ENCODE assay signal across 1 cellular context in the genomic region with DNA sequence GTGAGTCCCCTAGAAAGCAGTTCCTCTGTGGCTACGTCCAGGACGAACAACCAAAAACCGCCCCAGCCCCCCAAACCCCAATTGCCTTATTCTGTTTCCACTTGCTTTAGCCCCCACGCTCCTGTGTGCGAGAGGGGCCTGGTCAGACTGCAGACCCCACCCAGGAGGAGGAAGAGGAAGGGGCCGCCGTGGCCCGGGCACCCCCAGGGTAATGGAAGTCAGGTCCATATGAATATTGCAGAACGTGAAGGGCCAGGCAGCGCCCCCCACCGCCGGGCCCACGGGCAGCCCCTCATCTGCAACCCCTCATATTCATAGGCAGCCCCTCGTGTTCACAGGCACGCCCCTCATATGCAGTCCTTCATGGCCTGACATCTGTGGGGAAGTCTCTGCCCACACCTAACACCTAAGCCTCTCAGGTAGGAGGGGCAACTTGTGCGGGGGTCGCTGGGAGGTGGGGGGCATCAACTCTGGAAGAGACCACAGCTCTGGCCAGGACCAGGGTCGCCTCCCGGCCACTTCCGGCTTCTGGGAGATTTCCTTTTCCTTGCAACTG.
TF ChIP-seq lines count a peak whose summit lies in the region.

No MANE protein-coding gene starts in this region.

TF ChIP-seq in SK-N-SH treated with all-trans-retinoic acid at 6 μM for 48 hours, 23 proteins besides CTCF, POLR2A, EP300 and RAD21 (continued from another document):
- TF ChIP-seq, protein P1, sequence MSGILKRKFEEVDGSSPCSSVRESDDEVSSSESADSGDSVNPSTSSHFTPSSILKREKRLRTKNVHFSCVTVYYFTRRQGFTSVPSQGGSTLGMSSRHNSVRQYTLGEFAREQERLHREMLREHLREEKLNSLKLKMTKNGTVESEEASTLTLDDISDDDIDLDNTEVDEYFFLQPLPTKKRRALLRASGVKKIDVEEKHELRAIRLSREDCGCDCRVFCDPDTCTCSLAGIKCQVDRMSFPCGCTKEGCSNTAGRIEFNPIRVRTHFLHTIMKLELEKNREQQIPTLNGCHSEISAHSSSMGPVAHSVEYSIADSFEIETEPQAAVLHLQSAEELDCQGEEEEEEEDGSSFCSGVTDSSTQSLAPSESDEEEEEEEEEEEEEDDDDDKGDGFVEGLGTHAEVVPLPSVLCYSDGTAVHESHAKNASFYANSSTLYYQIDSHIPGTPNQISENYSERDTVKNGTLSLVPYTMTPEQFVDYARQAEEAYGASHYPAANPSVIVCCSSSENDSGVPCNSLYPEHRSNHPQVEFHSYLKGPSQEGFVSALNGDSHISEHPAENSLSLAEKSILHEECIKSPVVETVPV (CRISPR knock-in tag; IDR thresholded peaks at IDR 0.05) = no peak
- no peak for TF ChIP-seq TCF4 (CRISPR knock-in tag; IDR thresholded peaks at IDR 0.05; ENCODE audit: borderline replicate concordance)
- TF ChIP-seq ISL1 (CRISPR knock-in tag; IDR thresholded peaks at IDR 0.05) = no peak
- TF ChIP-seq PPARA (CRISPR knock-in tag; IDR thresholded peaks at IDR 0.05; ENCODE audit: borderline replicate concordance) = no peak
- TF ChIP-seq, protein P2, sequence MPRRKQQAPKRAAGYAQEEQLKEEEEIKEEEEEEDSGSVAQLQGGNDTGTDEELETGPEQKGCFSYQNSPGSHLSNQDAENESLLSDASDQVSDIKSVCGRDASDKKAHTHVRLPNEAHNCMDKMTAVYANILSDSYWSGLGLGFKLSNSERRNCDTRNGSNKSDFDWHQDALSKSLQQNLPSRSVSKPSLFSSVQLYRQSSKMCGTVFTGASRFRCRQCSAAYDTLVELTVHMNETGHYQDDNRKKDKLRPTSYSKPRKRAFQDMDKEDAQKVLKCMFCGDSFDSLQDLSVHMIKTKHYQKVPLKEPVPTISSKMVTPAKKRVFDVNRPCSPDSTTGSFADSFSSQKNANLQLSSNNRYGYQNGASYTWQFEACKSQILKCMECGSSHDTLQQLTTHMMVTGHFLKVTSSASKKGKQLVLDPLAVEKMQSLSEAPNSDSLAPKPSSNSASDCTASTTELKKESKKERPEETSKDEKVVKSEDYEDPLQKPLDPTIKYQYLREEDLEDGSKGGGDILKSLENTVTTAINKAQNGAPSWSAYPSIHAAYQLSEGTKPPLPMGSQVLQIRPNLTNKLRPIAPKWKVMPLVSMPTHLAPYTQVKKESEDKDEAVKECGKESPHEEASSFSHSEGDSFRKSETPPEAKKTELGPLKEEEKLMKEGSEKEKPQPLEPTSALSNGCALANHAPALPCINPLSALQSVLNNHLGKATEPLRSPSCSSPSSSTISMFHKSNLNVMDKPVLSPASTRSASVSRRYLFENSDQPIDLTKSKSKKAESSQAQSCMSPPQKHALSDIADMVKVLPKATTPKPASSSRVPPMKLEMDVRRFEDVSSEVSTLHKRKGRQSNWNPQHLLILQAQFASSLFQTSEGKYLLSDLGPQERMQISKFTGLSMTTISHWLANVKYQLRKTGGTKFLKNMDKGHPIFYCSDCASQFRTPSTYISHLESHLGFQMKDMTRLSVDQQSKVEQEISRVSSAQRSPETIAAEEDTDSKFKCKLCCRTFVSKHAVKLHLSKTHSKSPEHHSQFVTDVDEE (CRISPR knock-in tag; IDR thresholded peaks at IDR 0.05) = no peak
- TF ChIP-seq CSDC2 (CRISPR knock-in tag; IDR thresholded peaks at IDR 0.05) = no peak
- TF ChIP-seq ESRRG (CRISPR knock-in tag; IDR thresholded peaks at IDR 0.05) = no peak
- no peak for TF ChIP-seq ZFP3 (CRISPR knock-in tag; IDR thresholded peaks at IDR 0.05)
- TF ChIP-seq SNAI2 (CRISPR knock-in tag; IDR thresholded peaks at IDR 0.05) = no peak
- no peak for TF ChIP-seq RARB (CRISPR knock-in tag; IDR thresholded peaks at IDR 0.05)
- no peak for TF ChIP-seq ZC3H10 (CRISPR knock-in tag; IDR thresholded peaks at IDR 0.05)
